8 cellular contexts compared by ENCODE assay signal in genomic region chr12:95204141-95204866, GRCh38. TPM values are rescaled to one million over a fixed set of nuclear protein-coding genes. Genes with fewer than 3 reads are reported as not detected.
DNase-seq lines count a peak whose midpoint lies in the region; ATAC-seq and TF ChIP-seq lines count a peak whose summit lies in the region.

No MANE protein-coding gene starts in this region.

- no peak for TF ChIP-seq CTCF in sigmoid colon (IDR thresholded peaks at IDR 0.05)

- H3K9me3 Mint-ChIP-seq in activated T-cell treated with anti-CD3 and anti-CD28 coated beads, Interleukin-2, amount 50 U/mL, for 24 hours, result no peaks in the 10 kb centered on the region

- H3K4me1 ChIP-seq in sigmoid colon, result peaks cover 0 to 70% (median 59%) of the 10 kb centered on the region in 4 donors

- no peaks in the 10 kb centered on the region for H3K27me3 ChIP-seq in sigmoid colon

- ATAC-seq in GM21360 (IDR thresholded peaks at IDR 0.05; ENCODE audit: unreplicated experiment), result peak; percentile 41
- no peak for ATAC-seq in HG02885 (IDR thresholded peaks at IDR 0.05; ENCODE audit: poor library complexity, unreplicated experiment)

- no peak overlapping the region for H3K4me3 Mint-ChIP-seq in activated T-cell treated with anti-CD3 and anti-CD28 coated beads, Interleukin-2, amount 50 U/mL, for 24 hours

- peak overlapping the region; percentile 68 for H3K4me3 ChIP-seq in SK-N-MC
- H3K4me3 ChIP-seq in sigmoid colon, result no peak overlapping the region

- peak overlapping the region; percentile 42 for H3K9ac ChIP-seq in SK-N-MC (ENCODE audit: insufficient read length)

- H3K27me3 Mint-ChIP-seq in activated T-cell treated with anti-CD3 and anti-CD28 coated beads, Interleukin-2, amount 50 U/mL, for 24 hours, result no peaks in the 10 kb centered on the region

- TF ChIP-seq POLR2A in sigmoid colon (IDR thresholded peaks at IDR 0.05), result no peak

- WGBS in sigmoid colon, 2 donors, result 64 to 76% methylated on average over 11 of the region's 11 CpGs

- peaks cover 13% of the 10 kb centered on the region for H3K4me1 Mint-ChIP-seq in activated T-cell treated with anti-CD3 and anti-CD28 coated beads, Interleukin-2, amount 50 U/mL, for 24 hours (ENCODE audit: low read depth)

- H3K36me3 Mint-ChIP-seq in activated T-cell treated with anti-CD3 and anti-CD28 coated beads, Interleukin-2, amount 50 U/mL, for 24 hours (ENCODE audit: low read depth), result no peaks in the 10 kb centered on the region

- H3K9me3 ChIP-seq in SK-N-MC (ENCODE audit: low read depth, low read length), result no peaks in the 10 kb centered on the region
- no peaks in the 10 kb centered on the region for H3K9me3 ChIP-seq in sigmoid colon

- H3K36me3 ChIP-seq in SK-N-MC (ENCODE audit: insufficient read depth, low read length) (no peaks in the 10 kb centered on the region), sigmoid colon (peaks cover 0 to 3% (median 0%) of the 10 kb centered on the region in 4 donors)

- H3K27ac Mint-ChIP-seq in activated T-cell treated with anti-CD3 and anti-CD28 coated beads, Interleukin-2, amount 50 U/mL, for 24 hours, result no peak overlapping the region

- DNase-seq in SK-N-MC (ENCODE audit: low read depth, low spot score), result no peak
- DNase-seq in glomerular visceral epithelial cell (ENCODE audit: extremely low spot score), result peak; percentile 98
- peak; percentile 71 for DNase-seq in sigmoid colon
- DNase-seq in NCI-H345 treated with DMSO at 0.1 percent for 48 hours (lab: John Stamatoyannopoulos, UW; ENCODE audit: unreplicated experiment), result no peak
- DNase-seq in NCI-H1048 (lab: John Stamatoyannopoulos, UW), result no peak
- DNase-seq in activated T-cell treated with anti-CD3 and anti-CD28 coated beads, Interleukin-2, amount 50 U/mL, for 24 hours, result no peak

- peak overlapping the region; percentile 96 for H3K27ac ChIP-seq in SK-N-MC
- peak overlapping the region; percentile 73 to 82 (median 78) for H3K27ac ChIP-seq in sigmoid colon

- intact Hi-C loops in sigmoid colon (cut with DNase I), result no loop called here

- no peak for TF ChIP-seq EP300 in sigmoid colon (IDR thresholded peaks at IDR 0.05)

RNA-seq across cellular contexts. Expression of gene FGD6, which starts 13.0 kb away (rescaled TPM):
- total RNA-seq in sigmoid colon, result 10 to 100 TPM; 40.2 to 56.6 (median 50.4) TPM
- polyA plus RNA-seq in sigmoid colon, result 1 to 10 TPM; 4.2 to 6.2 (median 5.3) TPM

RNA-seq across cellular contexts. Expression of gene VEZT, which starts 13.3 kb away (rescaled TPM):
- 100 to 1,000 TPM in 1 of 4 donors, 10 to 100 TPM in 3; 82.8 to 114 (median 90.5) TPM for total RNA-seq in sigmoid colon
- 10 to 100 TPM; 19.9 to 32.3 (median 20.4) TPM for polyA plus RNA-seq in sigmoid colon

Comparison
In these comparisons a context has a peak if more than half of its experiments do, and no peak if none do; other contexts are left out.
1. DNase-seq: peak in glomerular visceral epithelial cell (single experiment) and sigmoid colon (single experiment); none in SK-N-MC (single experiment), NCI-H345 treated with DMSO at 0.1 percent for 48 hours (single experiment), NCI-H1048 (single experiment) and activated T-cell treated with anti-CD3 and anti-CD28 coated beads, Interleukin-2, amount 50 U/mL, for 24 hours (single experiment).